8 cellular contexts compared by ENCODE assay signal in genomic region chr15:40511472-40512133, GRCh38. TPM values are rescaled to one million over a fixed set of nuclear protein-coding genes. Genes with fewer than 3 reads are reported as not detected.
A peak's percentile ranks its signal among the peaks of the same experiment; 100 is the strongest.
DNase-seq lines count a peak whose midpoint lies in the region; ATAC-seq, FAIRE-seq and TF ChIP-seq lines count a peak whose summit lies in the region.

No MANE protein-coding gene starts in this region.

- peaks cover 87% of the 10 kb centered on the region for H3K27me3 ChIP-seq in neural progenitor cell

- no peak for ATAC-seq in GM18858 (IDR thresholded peaks at IDR 0.05; ENCODE audit: unreplicated experiment)

- no peak for TF ChIP-seq RAD21 in Ishikawa (IDR thresholded peaks at IDR 0.05; ENCODE audit: low read depth)

- H3K4me2 ChIP-seq in neural progenitor cell: peak overlapping the region; percentile 94

- peaks cover 3% of the 10 kb centered on the region for H3K4me1 ChIP-seq in neural progenitor cell

- H2AFZ ChIP-seq in neural progenitor cell (replicated peaks): peak overlapping the region; percentile 90

- H3K9me3 ChIP-seq in neural progenitor cell (ENCODE audit: low read depth): no peaks in the 10 kb centered on the region

- no peaks in the 10 kb centered on the region for H3K9me3 Mint-ChIP-seq in activated T-helper 1 cell treated with anti-CD3 and anti-CD28 coated beads, Interleukin-12 subunit alpha, Interleukin-12 subunit beta, Interleukin-2, Interleukin-4 antibody, amounts not matched to agents 30 ng/mL and 10 ng/mL and 1 ng/mL, durations not matched to agents 14 hours and 24 hours and 36 hours
- H3K9me3 Mint-ChIP-seq in neural progenitor cell: no peaks in the 10 kb centered on the region

- TF ChIP-seq EP300 in Ishikawa (IDR thresholded peaks at IDR 0.05; ENCODE audit: borderline replicate concordance): peak; percentile 56; the same call in 1 of the 2 replicates

- TF ChIP-seq CTCF in AG10803 (conservative IDR thresholded peaks at IDR 0.05; ENCODE audit: low read length): no peak
- TF ChIP-seq CTCF in neural progenitor cell (IDR thresholded peaks at IDR 0.05): no peak

- peaks cover 11% of the 10 kb centered on the region for H4K20me1 ChIP-seq in neural progenitor cell (ENCODE audit: low read depth)

- no peaks in the 10 kb centered on the region for H3K36me3 Mint-ChIP-seq in activated T-helper 1 cell treated with anti-CD3 and anti-CD28 coated beads, Interleukin-12 subunit alpha, Interleukin-12 subunit beta, Interleukin-2, Interleukin-4 antibody, amounts not matched to agents 30 ng/mL and 10 ng/mL and 1 ng/mL, durations not matched to agents 14 hours and 24 hours and 36 hours (ENCODE audit: low read depth)
- H3K36me3 Mint-ChIP-seq in neural progenitor cell: no peaks in the 10 kb centered on the region

- intact Hi-C loops in activated T-helper 1 cell treated with anti-CD3 and anti-CD28 coated beads, Interleukin-12 subunit alpha, Interleukin-12 subunit beta, Interleukin-2, Interleukin-4 antibody, amounts not matched to agents 30 ng/mL and 10 ng/mL and 1 ng/mL, durations not matched to agents 14 hours and 24 hours and 36 hours (cut with micrococcal nuclease): loop anchor here (1.0 kb wide), 1 partner anchor 8 kb away; no protein-coding TSS in a partner anchor

- peaks cover 62% of the 10 kb centered on the region for H3K27me3 Mint-ChIP-seq in activated T-helper 1 cell treated with anti-CD3 and anti-CD28 coated beads, Interleukin-12 subunit alpha, Interleukin-12 subunit beta, Interleukin-2, Interleukin-4 antibody, amounts not matched to agents 30 ng/mL and 10 ng/mL and 1 ng/mL, durations not matched to agents 14 hours and 24 hours and 36 hours (ENCODE audit: insufficient read depth)
- peaks cover 30% of the 10 kb centered on the region for H3K27me3 Mint-ChIP-seq in neural progenitor cell (ENCODE audit: insufficient read depth, low read depth)

- no peaks in the 10 kb centered on the region for H3K79me2 ChIP-seq in neural progenitor cell (ENCODE audit: low read depth)

- H3K4me1 Mint-ChIP-seq in activated T-helper 1 cell treated with anti-CD3 and anti-CD28 coated beads, Interleukin-12 subunit alpha, Interleukin-12 subunit beta, Interleukin-2, Interleukin-4 antibody, amounts not matched to agents 30 ng/mL and 10 ng/mL and 1 ng/mL, durations not matched to agents 14 hours and 24 hours and 36 hours (ENCODE audit: low read depth): peaks cover 30% of the 10 kb centered on the region
- H3K4me1 Mint-ChIP-seq in neural progenitor cell: peaks cover 21% of the 10 kb centered on the region

- H3K27ac Mint-ChIP-seq in activated T-helper 1 cell treated with anti-CD3 and anti-CD28 coated beads, Interleukin-12 subunit alpha, Interleukin-12 subunit beta, Interleukin-2, Interleukin-4 antibody, amounts not matched to agents 30 ng/mL and 10 ng/mL and 1 ng/mL, durations not matched to agents 14 hours and 24 hours and 36 hours: no peak overlapping the region
- no peak overlapping the region for H3K27ac Mint-ChIP-seq in neural progenitor cell

- H3F3A ChIP-seq in neural progenitor cell (ENCODE audit: low read depth): peaks cover 10% of the 10 kb centered on the region

- H3K27ac ChIP-seq in neural progenitor cell: no peak overlapping the region

- no peaks in the 10 kb centered on the region for H3K36me3 ChIP-seq in neural progenitor cell

- DNase-seq in AG10803 (ENCODE audit: low read depth): peak; percentile 35
- peak; percentile 33 for DNase-seq in GM18507 (ENCODE audit: extremely low spot score, insufficient read length, low read depth)
- no peak for DNase-seq in activated T-helper 1 cell treated with anti-CD3 and anti-CD28 coated beads, Interleukin-12 subunit alpha, Interleukin-12 subunit beta, Interleukin-2, Interleukin-4 antibody, amounts not matched to agents 30 ng/mL and 10 ng/mL and 1 ng/mL, durations not matched to agents 14 hours and 24 hours and 36 hours (ENCODE audit: low spot score)
- DNase-seq in germinal center (ENCODE audit: low spot score): peak; percentile 58
- peak; percentile 73 for DNase-seq in neural progenitor cell (ENCODE audit: low spot score)
- no peak for DNase-seq in NCI-H1436 treated with DMSO at 0.1 percent for 48 hours (lab: John Stamatoyannopoulos, UW)

- no peak for FAIRE-seq in GM18507 (lab: Jason Lieb, UNC)

- no peak overlapping the region for H3K9ac ChIP-seq in neural progenitor cell

- H3K4me3 Mint-ChIP-seq in activated T-helper 1 cell treated with anti-CD3 and anti-CD28 coated beads, Interleukin-12 subunit alpha, Interleukin-12 subunit beta, Interleukin-2, Interleukin-4 antibody, amounts not matched to agents 30 ng/mL and 10 ng/mL and 1 ng/mL, durations not matched to agents 14 hours and 24 hours and 36 hours: peak overlapping the region; percentile 78
- peak overlapping the region; percentile 86 for H3K4me3 Mint-ChIP-seq in neural progenitor cell

- H3K4me3 ChIP-seq in AG10803 (ENCODE audit: low read length) (peak overlapping the region; percentile 60), neural progenitor cell (peak overlapping the region; percentile 51)

TF ChIP-seq in Ishikawa, 13 proteins besides CTCF, POLR2A, EP300 and RAD21:
- TF ChIP-seq EGR1 (IDR thresholded peaks at IDR 0.05) (no peak), ZBTB7A (IDR thresholded peaks at IDR 0.05; ENCODE audit: low read depth) (no peak), CREB1 (IDR thresholded peaks at IDR 0.05; ENCODE audit: low read depth) (no peak), USF1 (IDR thresholded peaks at IDR 0.05) (no peak), TCF12 (IDR thresholded peaks at IDR 0.05; ENCODE audit: low read depth) (peak; percentile 46; the same call in 1 of the 2 replicates), NFIC (IDR thresholded peaks at IDR 0.05) (peak; percentile 83), FOXM1 (IDR thresholded peaks at IDR 0.05; ENCODE audit: borderline replicate concordance, low read depth) (no peak), CEBPB (IDR thresholded peaks at IDR 0.05) (peak; percentile 84), MAX (IDR thresholded peaks at IDR 0.05) (peak; percentile 81), YY1 (IDR thresholded peaks at IDR 0.05; ENCODE audit: low read depth) (no peak), REST (IDR thresholded peaks at IDR 0.05; ENCODE audit: low read depth) (no peak), TAF1 (IDR thresholded peaks at IDR 0.05; ENCODE audit: low read depth) (no peak; the same call in 1 of the 2 replicates), TEAD4 (IDR thresholded peaks at IDR 0.05) (peak; percentile 75)

RNA-seq across cellular contexts. Expression of gene CHST14, which starts 40.8 kb away (rescaled TPM):
- 9.7 and 10.2 TPM in 2 replicates for total RNA-seq in activated T-helper 1 cell treated with anti-CD3 and anti-CD28 coated beads, Interleukin-12 subunit alpha, Interleukin-12 subunit beta, Interleukin-2, Interleukin-4 antibody, amounts not matched to agents 30 ng/mL and 10 ng/mL and 1 ng/mL, durations not matched to agents 14 hours and 24 hours and 36 hours
- total RNA-seq in neural progenitor cell (ENCODE audit: low replicate concordance): 11.9 and 17.5 TPM in 2 replicates

RNA-seq across cellular contexts. Expression of gene CCDC32, which starts 53.2 kb away (rescaled TPM):
- 28.4 and 36.9 TPM in 2 replicates for total RNA-seq in activated T-helper 1 cell treated with anti-CD3 and anti-CD28 coated beads, Interleukin-12 subunit alpha, Interleukin-12 subunit beta, Interleukin-2, Interleukin-4 antibody, amounts not matched to agents 30 ng/mL and 10 ng/mL and 1 ng/mL, durations not matched to agents 14 hours and 24 hours and 36 hours
- total RNA-seq in neural progenitor cell (ENCODE audit: low replicate concordance): 17.3 and 22.4 TPM in 2 replicates

RNA-seq across cellular contexts. Expression of gene RPUSD2, which starts 57.5 kb away (rescaled TPM):
- total RNA-seq in activated T-helper 1 cell treated with anti-CD3 and anti-CD28 coated beads, Interleukin-12 subunit alpha, Interleukin-12 subunit beta, Interleukin-2, Interleukin-4 antibody, amounts not matched to agents 30 ng/mL and 10 ng/mL and 1 ng/mL, durations not matched to agents 14 hours and 24 hours and 36 hours: 19.5 and 22.6 TPM in 2 replicates
- total RNA-seq in neural progenitor cell (ENCODE audit: low replicate concordance): 5.0 and 13.7 TPM in 2 replicates

Comparison
In these comparisons a context has a peak if more than half of its experiments do, and no peak if none do; other contexts are left out.
1. DNase-seq: peak in AG10803 (single experiment), GM18507 (single experiment), germinal center (single experiment) and neural progenitor cell (single experiment); none in activated T-helper 1 cell treated with anti-CD3 and anti-CD28 coated beads, Interleukin-12 subunit alpha, Interleukin-12 subunit beta, Interleukin-2, Interleukin-4 antibody, amounts not matched to agents 30 ng/mL and 10 ng/mL and 1 ng/mL, durations not matched to agents 14 hours and 24 hours and 36 hours (single experiment) and NCI-H1436 treated with DMSO at 0.1 percent for 48 hours (single experiment).